ENCODE assay signal across 1 cellular context in the genomic region with DNA sequence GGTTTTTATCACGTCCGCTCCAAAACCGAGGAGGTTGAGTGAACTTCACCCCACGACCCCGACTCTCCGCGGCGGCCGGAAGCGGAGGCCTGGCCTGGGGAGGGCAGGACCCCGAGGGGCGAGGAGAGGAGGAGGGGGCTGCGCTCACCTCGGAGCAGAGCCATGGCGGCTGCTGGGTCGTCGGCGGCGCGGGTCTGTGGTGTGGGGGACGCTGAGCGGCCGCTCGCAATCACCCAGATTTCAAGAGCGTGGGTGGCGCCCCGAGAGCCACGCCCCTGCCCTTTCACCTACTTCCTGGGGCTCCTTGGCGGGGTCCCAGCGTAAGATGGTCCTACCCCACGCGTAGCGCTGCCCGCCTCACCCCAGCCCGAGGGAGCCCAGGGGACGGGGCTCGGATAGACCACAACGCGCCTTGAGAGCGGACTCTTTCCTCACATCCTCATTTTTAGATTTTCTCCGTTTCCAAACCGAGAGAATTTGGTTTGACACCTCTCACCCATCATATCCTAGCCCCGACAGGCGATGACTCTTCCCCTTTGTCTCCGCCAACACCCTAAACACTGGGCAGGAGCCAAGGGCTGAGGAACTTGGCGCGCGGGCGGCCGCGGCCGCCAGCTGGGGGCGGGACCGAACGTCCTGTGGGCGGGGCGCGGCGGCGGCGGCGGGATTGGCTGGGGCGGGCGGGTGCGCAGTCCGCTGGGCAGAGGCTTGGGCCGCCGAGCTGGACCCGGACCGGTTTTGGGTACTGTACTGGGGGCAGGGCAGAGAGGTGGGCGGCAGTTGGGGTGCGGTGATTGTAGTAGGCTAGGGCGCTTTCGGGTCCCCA.
TF ChIP-seq lines count a peak whose summit lies in the region.

A gene with protein sequence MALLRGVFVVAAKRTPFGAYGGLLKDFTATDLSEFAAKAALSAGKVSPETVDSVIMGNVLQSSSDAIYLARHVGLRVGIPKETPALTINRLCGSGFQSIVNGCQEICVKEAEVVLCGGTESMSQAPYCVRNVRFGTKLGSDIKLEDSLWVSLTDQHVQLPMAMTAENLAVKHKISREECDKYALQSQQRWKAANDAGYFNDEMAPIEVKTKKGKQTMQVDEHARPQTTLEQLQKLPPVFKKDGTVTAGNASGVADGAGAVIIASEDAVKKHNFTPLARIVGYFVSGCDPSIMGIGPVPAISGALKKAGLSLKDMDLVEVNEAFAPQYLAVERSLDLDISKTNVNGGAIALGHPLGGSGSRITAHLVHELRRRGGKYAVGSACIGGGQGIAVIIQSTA (minus strand): TSS at position 213 of the 826 bp plus-strand sequence. CDS start 49 bp downstream, at position 164.

TF ChIP-seq in GM12878, 131 proteins besides CTCF, POLR2A, EP300 and RAD21 (continued from another document and continues in another):
- TF ChIP-seq, protein P1, sequence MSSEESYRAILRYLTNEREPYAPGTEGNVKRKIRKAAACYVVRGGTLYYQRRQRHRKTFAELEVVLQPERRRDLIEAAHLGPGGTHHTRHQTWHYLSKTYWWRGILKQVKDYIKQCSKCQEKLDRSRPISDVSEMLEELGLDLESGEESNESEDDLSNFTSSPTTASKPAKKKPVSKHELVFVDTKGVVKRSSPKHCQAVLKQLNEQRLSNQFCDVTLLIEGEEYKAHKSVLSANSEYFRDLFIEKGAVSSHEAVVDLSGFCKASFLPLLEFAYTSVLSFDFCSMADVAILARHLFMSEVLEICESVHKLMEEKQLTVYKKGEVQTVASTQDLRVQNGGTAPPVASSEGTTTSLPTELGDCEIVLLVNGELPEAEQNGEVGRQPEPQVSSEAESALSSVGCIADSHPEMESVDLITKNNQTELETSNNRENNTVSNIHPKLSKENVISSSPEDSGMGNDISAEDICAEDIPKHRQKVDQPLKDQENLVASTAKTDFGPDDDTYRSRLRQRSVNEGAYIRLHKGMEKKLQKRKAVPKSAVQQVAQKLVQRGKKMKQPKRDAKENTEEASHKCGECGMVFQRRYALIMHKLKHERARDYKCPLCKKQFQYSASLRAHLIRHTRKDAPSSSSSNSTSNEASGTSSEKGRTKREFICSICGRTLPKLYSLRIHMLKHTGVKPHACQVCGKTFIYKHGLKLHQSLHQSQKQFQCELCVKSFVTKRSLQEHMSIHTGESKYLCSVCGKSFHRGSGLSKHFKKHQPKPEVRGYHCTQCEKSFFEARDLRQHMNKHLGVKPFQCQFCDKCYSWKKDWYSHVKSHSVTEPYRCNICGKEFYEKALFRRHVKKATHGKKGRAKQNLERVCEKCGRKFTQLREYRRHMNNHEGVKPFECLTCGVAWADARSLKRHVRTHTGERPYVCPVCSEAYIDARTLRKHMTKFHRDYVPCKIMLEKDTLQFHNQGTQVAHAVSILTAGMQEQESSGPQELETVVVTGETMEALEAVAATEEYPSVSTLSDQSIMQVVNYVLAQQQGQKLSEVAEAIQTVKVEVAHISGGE (CRISPR knock-in tag; IDR thresholded peaks at IDR 0.05), result no peak
- TF ChIP-seq YBX1 (IDR thresholded peaks at IDR 0.05), result no peak
- TF ChIP-seq, protein P2, sequence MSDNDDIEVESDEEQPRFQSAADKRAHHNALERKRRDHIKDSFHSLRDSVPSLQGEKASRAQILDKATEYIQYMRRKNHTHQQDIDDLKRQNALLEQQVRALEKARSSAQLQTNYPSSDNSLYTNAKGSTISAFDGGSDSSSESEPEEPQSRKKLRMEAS (IDR thresholded peaks at IDR 0.05; ENCODE audit: low read depth, low read length), result no peak
- no peak for TF ChIP-seq ESRRA (IDR thresholded peaks at IDR 0.05; ENCODE audit: low read length)
- TF ChIP-seq YY1 (IDR thresholded peaks at IDR 0.05; ENCODE audit: low read depth, low read length), result peak; percentile 77
- TF ChIP-seq KDM1A (IDR thresholded peaks at IDR 0.05; ENCODE audit: borderline replicate concordance), result no peak
- TF ChIP-seq POLR2AphosphoS5 (IDR thresholded peaks at IDR 0.05; ENCODE audit: low read length), result peak; percentile 84
- TF ChIP-seq RB1 (IDR thresholded peaks at IDR 0.05; ENCODE audit: borderline replicate concordance), result 0 out of 2 replicates have a peak, but pooled peaks have one; percentile 21
- no peak for TF ChIP-seq SUZ12 (IDR thresholded peaks at IDR 0.05; ENCODE audit: unreplicated experiment)
- TF ChIP-seq STAT3 (IDR thresholded peaks at IDR 0.05; ENCODE audit: low read depth, low read length), result no peak
- no peak for TF ChIP-seq CBX5 (IDR thresholded peaks at IDR 0.05; ENCODE audit: low read depth)
- TF ChIP-seq BMI1 (IDR thresholded peaks at IDR 0.05; ENCODE audit: borderline replicate concordance), result no peak
- TF ChIP-seq SRF (IDR thresholded peaks at IDR 0.05; ENCODE audit: low read depth in 2 of 2, low read length in 2 of 2), result peak; percentile 23 to 43; a peak in 1 of 4 replicates
- TF ChIP-seq, protein P3, sequence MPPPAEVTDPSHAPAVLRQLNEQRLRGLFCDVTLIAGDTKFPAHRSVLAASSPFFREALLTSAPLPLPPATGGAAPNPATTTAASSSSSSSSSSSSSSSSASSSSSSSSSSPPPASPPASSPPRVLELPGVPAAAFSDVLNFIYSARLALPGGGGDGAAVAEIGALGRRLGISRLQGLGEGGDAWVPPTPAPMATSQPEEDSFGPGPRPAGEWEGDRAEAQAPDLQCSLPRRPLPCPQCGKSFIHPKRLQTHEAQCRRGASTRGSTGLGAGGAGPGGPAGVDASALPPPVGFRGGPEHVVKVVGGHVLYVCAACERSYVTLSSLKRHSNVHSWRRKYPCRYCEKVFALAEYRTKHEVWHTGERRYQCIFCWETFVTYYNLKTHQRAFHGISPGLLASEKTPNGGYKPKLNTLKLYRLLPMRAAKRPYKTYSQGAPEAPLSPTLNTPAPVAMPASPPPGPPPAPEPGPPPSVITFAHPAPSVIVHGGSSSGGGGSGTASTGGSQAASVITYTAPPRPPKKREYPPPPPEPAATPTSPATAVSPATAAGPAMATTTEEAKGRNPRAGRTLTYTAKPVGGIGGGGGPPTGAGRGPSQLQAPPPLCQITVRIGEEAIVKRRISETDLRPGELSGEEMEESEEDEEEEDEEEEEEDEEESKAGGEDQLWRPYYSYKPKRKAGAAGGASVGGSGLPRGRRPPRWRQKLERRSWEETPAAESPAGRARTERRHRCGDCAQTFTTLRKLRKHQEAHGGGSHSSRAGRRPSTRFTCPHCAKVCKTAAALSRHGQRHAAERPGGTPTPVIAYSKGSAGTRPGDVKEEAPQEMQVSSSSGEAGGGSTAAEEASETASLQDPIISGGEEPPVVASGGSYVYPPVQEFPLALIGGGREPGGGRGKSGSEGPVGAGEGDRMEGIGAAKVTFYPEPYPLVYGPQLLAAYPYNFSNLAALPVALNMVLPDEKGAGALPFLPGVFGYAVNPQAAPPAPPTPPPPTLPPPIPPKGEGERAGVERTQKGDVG (CRISPR knock-in tag; IDR thresholded peaks at IDR 0.05), result no peak
- no peak for TF ChIP-seq ZNF274 (IDR thresholded peaks at IDR 0.05; ENCODE audit: insufficient read depth, insufficient read length)
- TF ChIP-seq SPI1 (IDR thresholded peaks at IDR 0.05; ENCODE audit: borderline replicate concordance, insufficient read depth, low read depth, low read length), result peak; percentile 72; the same call in 1 of the 2 replicates
- no peak; the same call in 1 of the 2 replicates for TF ChIP-seq BACH1 (IDR thresholded peaks at IDR 0.05; ENCODE audit: borderline replicate concordance)
- no peak for TF ChIP-seq MYC (IDR thresholded peaks at IDR 0.05; ENCODE audit: insufficient read depth, insufficient read length, insufficient replicate concordance, low read length, severe bottlenecking)
- TF ChIP-seq NRF1 (conservative IDR thresholded peaks at IDR 0.05; ENCODE audit: low read depth, low read length), result no peak
- TF ChIP-seq, protein P4, sequence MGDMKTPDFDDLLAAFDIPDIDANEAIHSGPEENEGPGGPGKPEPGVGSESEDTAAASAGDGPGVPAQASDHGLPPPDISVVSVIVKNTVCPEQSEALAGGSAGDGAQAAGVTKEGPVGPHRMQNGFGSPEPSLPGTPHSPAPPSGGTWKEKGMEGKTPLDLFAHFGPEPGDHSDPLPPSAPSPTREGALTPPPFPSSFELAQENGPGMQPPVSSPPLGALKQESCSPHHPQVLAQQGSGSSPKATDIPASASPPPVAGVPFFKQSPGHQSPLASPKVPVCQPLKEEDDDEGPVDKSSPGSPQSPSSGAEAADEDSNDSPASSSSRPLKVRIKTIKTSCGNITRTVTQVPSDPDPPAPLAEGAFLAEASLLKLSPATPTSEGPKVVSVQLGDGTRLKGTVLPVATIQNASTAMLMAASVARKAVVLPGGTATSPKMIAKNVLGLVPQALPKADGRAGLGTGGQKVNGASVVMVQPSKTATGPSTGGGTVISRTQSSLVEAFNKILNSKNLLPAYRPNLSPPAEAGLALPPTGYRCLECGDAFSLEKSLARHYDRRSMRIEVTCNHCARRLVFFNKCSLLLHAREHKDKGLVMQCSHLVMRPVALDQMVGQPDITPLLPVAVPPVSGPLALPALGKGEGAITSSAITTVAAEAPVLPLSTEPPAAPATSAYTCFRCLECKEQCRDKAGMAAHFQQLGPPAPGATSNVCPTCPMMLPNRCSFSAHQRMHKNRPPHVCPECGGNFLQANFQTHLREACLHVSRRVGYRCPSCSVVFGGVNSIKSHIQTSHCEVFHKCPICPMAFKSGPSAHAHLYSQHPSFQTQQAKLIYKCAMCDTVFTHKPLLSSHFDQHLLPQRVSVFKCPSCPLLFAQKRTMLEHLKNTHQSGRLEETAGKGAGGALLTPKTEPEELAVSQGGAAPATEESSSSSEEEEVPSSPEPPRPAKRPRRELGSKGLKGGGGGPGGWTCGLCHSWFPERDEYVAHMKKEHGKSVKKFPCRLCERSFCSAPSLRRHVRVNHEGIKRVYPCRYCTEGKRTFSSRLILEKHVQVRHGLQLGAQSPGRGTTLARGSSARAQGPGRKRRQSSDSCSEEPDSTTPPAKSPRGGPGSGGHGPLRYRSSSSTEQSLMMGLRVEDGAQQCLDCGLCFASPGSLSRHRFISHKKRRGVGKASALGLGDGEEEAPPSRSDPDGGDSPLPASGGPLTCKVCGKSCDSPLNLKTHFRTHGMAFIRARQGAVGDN (IDR thresholded peaks at IDR 0.05), result peak; percentile 40; the same call in 1 of the 2 replicates
- TF ChIP-seq, protein P5, sequence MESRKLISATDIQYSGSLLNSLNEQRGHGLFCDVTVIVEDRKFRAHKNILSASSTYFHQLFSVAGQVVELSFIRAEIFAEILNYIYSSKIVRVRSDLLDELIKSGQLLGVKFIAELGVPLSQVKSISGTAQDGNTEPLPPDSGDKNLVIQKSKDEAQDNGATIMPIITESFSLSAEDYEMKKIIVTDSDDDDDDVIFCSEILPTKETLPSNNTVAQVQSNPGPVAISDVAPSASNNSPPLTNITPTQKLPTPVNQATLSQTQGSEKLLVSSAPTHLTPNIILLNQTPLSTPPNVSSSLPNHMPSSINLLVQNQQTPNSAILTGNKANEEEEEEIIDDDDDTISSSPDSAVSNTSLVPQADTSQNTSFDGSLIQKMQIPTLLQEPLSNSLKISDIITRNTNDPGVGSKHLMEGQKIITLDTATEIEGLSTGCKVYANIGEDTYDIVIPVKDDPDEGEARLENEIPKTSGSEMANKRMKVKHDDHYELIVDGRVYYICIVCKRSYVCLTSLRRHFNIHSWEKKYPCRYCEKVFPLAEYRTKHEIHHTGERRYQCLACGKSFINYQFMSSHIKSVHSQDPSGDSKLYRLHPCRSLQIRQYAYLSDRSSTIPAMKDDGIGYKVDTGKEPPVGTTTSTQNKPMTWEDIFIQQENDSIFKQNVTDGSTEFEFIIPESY (IDR thresholded peaks at IDR 0.05), result no peak
- no peak; the same call in 1 of the 2 replicates for TF ChIP-seq ASH2L (IDR thresholded peaks at IDR 0.05; ENCODE audit: borderline replicate concordance, low read depth)
- TF ChIP-seq IRF4 (IDR thresholded peaks at IDR 0.05; ENCODE audit: low read depth, low read length), result peak; percentile 14; the same call in 1 of the 2 replicates
- TF ChIP-seq, protein P6, sequence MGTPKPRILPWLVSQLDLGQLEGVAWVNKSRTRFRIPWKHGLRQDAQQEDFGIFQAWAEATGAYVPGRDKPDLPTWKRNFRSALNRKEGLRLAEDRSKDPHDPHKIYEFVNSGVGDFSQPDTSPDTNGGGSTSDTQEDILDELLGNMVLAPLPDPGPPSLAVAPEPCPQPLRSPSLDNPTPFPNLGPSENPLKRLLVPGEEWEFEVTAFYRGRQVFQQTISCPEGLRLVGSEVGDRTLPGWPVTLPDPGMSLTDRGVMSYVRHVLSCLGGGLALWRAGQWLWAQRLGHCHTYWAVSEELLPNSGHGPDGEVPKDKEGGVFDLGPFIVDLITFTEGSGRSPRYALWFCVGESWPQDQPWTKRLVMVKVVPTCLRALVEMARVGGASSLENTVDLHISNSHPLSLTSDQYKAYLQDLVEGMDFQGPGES (IDR thresholded peaks at IDR 0.05), result no peak
- TF ChIP-seq EED (IDR thresholded peaks at IDR 0.05; ENCODE audit: low read depth), result no peak
- no peak for TF ChIP-seq ETV6 (conservative IDR thresholded peaks at IDR 0.05 in 1 of 2, IDR thresholded peaks at IDR 0.05 in 1 of 2; ENCODE audit: borderline replicate concordance in 1 of 2, low read depth in 1 of 2)
- TF ChIP-seq WRNIP1 (IDR thresholded peaks at IDR 0.05; ENCODE audit: borderline replicate concordance, low read depth, low read length), result no peak
- peak; percentile 61 for TF ChIP-seq KLF5 (IDR thresholded peaks at IDR 0.05; ENCODE audit: partially characterized antibody)
- no peak for TF ChIP-seq PAX8 (IDR thresholded peaks at IDR 0.05)
- TF ChIP-seq, protein P7, sequence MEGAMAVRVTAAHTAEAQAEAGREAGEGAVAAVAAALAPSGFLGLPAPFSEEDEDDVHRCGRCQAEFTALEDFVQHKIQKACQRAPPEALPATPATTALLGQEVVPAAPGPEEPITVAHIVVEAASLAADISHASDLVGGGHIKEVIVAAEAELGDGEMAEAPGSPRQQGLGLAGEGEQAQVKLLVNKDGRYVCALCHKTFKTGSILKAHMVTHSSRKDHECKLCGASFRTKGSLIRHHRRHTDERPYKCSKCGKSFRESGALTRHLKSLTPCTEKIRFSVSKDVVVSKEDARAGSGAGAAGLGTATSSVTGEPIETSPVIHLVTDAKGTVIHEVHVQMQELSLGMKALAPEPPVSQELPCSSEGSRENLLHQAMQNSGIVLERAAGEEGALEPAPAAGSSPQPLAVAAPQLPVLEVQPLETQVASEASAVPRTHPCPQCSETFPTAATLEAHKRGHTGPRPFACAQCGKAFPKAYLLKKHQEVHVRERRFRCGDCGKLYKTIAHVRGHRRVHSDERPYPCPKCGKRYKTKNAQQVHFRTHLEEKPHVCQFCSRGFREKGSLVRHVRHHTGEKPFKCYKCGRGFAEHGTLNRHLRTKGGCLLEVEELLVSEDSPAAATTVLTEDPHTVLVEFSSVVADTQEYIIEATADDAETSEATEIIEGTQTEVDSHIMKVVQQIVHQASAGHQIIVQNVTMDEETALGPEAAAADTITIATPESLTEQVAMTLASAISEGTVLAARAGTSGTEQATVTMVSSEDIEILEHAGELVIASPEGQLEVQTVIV (IDR thresholded peaks at IDR 0.05; ENCODE audit: borderline replicate concordance, partially characterized antibody), result peak; percentile 33
- TF ChIP-seq POU2F2 (IDR thresholded peaks at IDR 0.05; ENCODE audit: borderline replicate concordance, low read depth, low read length), result 0 out of 3 replicates have a peak, but pooled peaks have one; percentile 10
- 0 out of 4 replicates have a peak, but pooled peaks of 1 of the 2 experiments have one; percentile 15 for TF ChIP-seq BHLHE40 (IDR thresholded peaks at IDR 0.05; ENCODE audit: borderline replicate concordance in 1 of 2, low read depth in 2 of 2, low read length in 1 of 2)
